Comparison of ENCODE assay signal across 14 cellular contexts in the genomic region with DNA sequence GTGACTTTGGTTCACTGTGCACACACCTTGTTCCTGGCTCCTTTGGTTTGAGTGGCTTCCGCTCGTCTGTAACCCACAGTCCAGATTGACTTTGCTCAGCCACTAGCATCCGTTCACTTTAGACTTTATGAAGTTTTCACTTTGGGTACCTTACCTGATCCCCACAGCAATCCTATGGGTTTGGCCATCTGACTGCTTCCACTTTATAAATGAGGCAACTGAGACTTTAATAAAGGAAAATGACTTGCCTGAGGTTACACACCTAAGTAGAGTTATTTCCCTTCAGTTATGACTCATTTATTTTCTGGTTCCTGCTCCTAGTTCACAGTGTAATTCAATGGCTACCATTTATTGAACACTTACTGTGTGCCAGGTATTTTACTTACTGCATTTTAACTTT.
DNase-seq lines count a peak whose midpoint lies in the region; ATAC-seq lines count a peak whose summit lies in the region.
"Had no signal": no experiment of that assay in that cellular context is flagged by ENCODE, and none has a peak within 500 bp of the region (broad histone marks: within the 10 kb centered on the region; RNA-seq: fewer than 3 reads in every experiment).

No MANE protein-coding gene starts in this region.

- no peak overlapping the region for H3K27ac Mint-ChIP-seq in activated naive CD4-positive, alpha-beta T cell treated with anti-CD3 and anti-CD28 coated beads, Interleukin-2, amount 50 U/mL, for 72 hours
- H3K27ac Mint-ChIP-seq: activated CD4-positive, alpha-beta memory T cell treated with anti-CD3 and anti-CD28 coated beads for 36 hours had no signal

- H3K9me3 Mint-ChIP-seq in activated naive CD4-positive, alpha-beta T cell treated with anti-CD3 and anti-CD28 coated beads, Interleukin-2, amount 50 U/mL, for 72 hours: no peaks in the 10 kb centered on the region
- H3K9me3 Mint-ChIP-seq: activated CD4-positive, alpha-beta memory T cell treated with anti-CD3 and anti-CD28 coated beads for 36 hours had no signal

- peak; percentile 70 to 76 for ATAC-seq in activated naive CD4-positive, alpha-beta T cell treated with anti-CD3 and anti-CD28 coated beads, Interleukin-2, amount 50 U/mL, for 72 hours
- ATAC-seq in HG02623 (IDR thresholded peaks at IDR 0.05; ENCODE audit: unreplicated experiment) (peak; percentile 60), HG03442 (IDR thresholded peaks at IDR 0.05; ENCODE audit: unreplicated experiment) (peak; percentile 59)
- ATAC-seq: upper lobe of right lung had no signal

- no peaks in the 10 kb centered on the region for H3K36me3 ChIP-seq in H7 (replicated peaks; ENCODE audit: control insufficient read depth, insufficient read depth, low read length)
- H3K36me3 ChIP-seq: upper lobe of right lung had no signal

- no peaks in the 10 kb centered on the region for H3K36me3 Mint-ChIP-seq in activated naive CD4-positive, alpha-beta T cell treated with anti-CD3 and anti-CD28 coated beads, Interleukin-2, amount 50 U/mL, for 72 hours

- no peak overlapping the region for H3K4me3 ChIP-seq in H7 (ENCODE audit: insufficient read depth, low read depth, low read length)
- H3K4me3 ChIP-seq: upper lobe of right lung had no signal

- no peaks in the 10 kb centered on the region for H3K27me3 ChIP-seq in H7 (ENCODE audit: control insufficient read depth, insufficient read depth, low read length)
- H3K27me3 ChIP-seq: upper lobe of right lung had no signal

- no peak for DNase-seq in activated naive CD4-positive, alpha-beta T cell treated with anti-CD3 and anti-CD28 coated beads, Interleukin-2, amount 50 U/mL, for 72 hours (ENCODE audit: low spot score in 2 of 2)
- DNase-seq in activated naive CD4-positive, alpha-beta T cell (lab: John Stamatoyannopoulos, UW): no peak
- no peak for DNase-seq in H7
- no peak for DNase-seq in SHP77 treated with DMSO at 0.1 percent for 48 hours (lab: John Stamatoyannopoulos, UW)
- no peak for DNase-seq in DMS114 treated with DMSO at 0.1 percent for 48 hours (lab: John Stamatoyannopoulos, UW; ENCODE audit: unreplicated experiment)
- DNase-seq in ecto neural progenitor cell (ENCODE audit: low spot score): no peak
- DNase-seq: ACHN; activated CD4-positive, alpha-beta memory T cell treated with anti-CD3 and anti-CD28 coated beads for 36 hours; activated naive CD4-positive, alpha-beta T cell treated with Interleukin-2 at 50 U/mL for 16 hours; cerebellar nuclear complex; nucleus accumbens; upper lobe of right lung had no signal
